In genomic region chr7:56062382-56062781, GRCh38 we compare ENCODE assay signal across 1 cellular context.
TF ChIP-seq lines count a peak whose summit lies in the region.

No MANE protein-coding gene starts in this region.

TF ChIP-seq in endothelial cell of umbilical vein, 7 proteins besides CTCF, POLR2A, EP300 and RAD21:
- TF ChIP-seq MYC (IDR thresholded peaks at IDR 0.05; ENCODE audit: low read depth, low read length): no peak
- peak; percentile 24 for TF ChIP-seq GATA2 (IDR thresholded peaks at IDR 0.05; ENCODE audit: insufficient read depth, insufficient read length, low read depth, low read length)
- TF ChIP-seq EZH2 (IDR thresholded peaks at IDR 0.05; ENCODE audit: borderline replicate concordance, low read depth, low read length, severe bottlenecking): no peak
- no peak for TF ChIP-seq MAX (IDR thresholded peaks at IDR 0.05; ENCODE audit: insufficient read depth, insufficient read length)
- no peak for TF ChIP-seq POLR2AphosphoS5 (IDR thresholded peaks at IDR 0.05; ENCODE audit: insufficient read depth, low read depth, low read length)
- peak; percentile 73 for TF ChIP-seq FOS (IDR thresholded peaks at IDR 0.05; ENCODE audit: borderline replicate concordance, insufficient read depth, low read length)
- peak; percentile 90 for TF ChIP-seq JUN (IDR thresholded peaks at IDR 0.05; ENCODE audit: borderline replicate concordance, insufficient read depth, insufficient read length, low read depth)
